Comparison of ENCODE assay signal across 24 cellular contexts in genomic region chr15:31245135-31245689, GRCh38.
DNase-seq lines count a peak whose midpoint lies in the region; ATAC-seq and TF ChIP-seq lines count a peak whose summit lies in the region.
"Had no signal": no experiment of that assay in that cellular context is flagged by ENCODE, and none has a peak within 500 bp of the region (broad histone marks: within the 10 kb centered on the region; RNA-seq: fewer than 3 reads in every experiment).

No MANE protein-coding gene starts in this region.

- DNase-seq in T-helper 17 cell (no peak), mucosa of descending colon (peak in 2 of 3 donors; percentile 9 to 21), upper lobe of right lung (peak; percentile 30), esophagus muscularis mucosa (ENCODE audit: extremely low spot score) (no peak)
- DNase-seq: CD4-positive, alpha-beta T cell; COR-L47; DND-41; GM23248; KG1; NCI-H1105; NCI-H146; NCI-H2029; NCI-H226; NCI-H510A treated with DMSO at 0.1 percent for 48 hours; NCI-H748 treated with DMSO at 0.1 percent for 48 hours; NK-92 treated with Interleukin-12 subunit alpha and Interleukin-12 subunit beta, amount 100 ng/mL, for 24 hours; SIG-M5; SK-N-SH had no signal

- no peaks in the 10 kb centered on the region for H3K27me3 ChIP-seq in upper lobe of right lung
- no peaks in the 10 kb centered on the region for H3K27me3 ChIP-seq in esophagus muscularis mucosa
- H3K27me3 ChIP-seq: BLaER1 had no signal

- peaks cover 4% of the 10 kb centered on the region for H3K27me3 Mint-ChIP-seq in T-helper 17 cell
- H3K27me3 Mint-ChIP-seq: CD4-positive, alpha-beta T cell had no signal

- TF ChIP-seq POLR2A in esophagus muscularis mucosa (IDR thresholded peaks at IDR 0.05; ENCODE audit: low read depth) = no peak

- peak overlapping the region; percentile 60 for H3K27ac Mint-ChIP-seq in T-helper 17 cell
- H3K27ac Mint-ChIP-seq: CD4-positive, alpha-beta T cell had no signal

- H3K4me1 Mint-ChIP-seq in T-helper 17 cell = peaks cover 20% of the 10 kb centered on the region

- H3K36me3 Mint-ChIP-seq in T-helper 17 cell (ENCODE audit: low read depth) = no peaks in the 10 kb centered on the region

- no peaks in the 10 kb centered on the region for H3K9me3 ChIP-seq in T-helper 17 cell (ENCODE audit: control insufficient read depth, low read length, poor library complexity, severe bottlenecking)
- no peaks in the 10 kb centered on the region for H3K9me3 ChIP-seq in mucosa of descending colon
- H3K9me3 ChIP-seq in upper lobe of right lung = no peaks in the 10 kb centered on the region
- no peaks in the 10 kb centered on the region for H3K9me3 ChIP-seq in esophagus muscularis mucosa
- H3K9me3 ChIP-seq: HAP-1, SK-N-SH had no signal

- no peak for TF ChIP-seq EP300 in esophagus muscularis mucosa (IDR thresholded peaks at IDR 0.05)

- no peak overlapping the region for H3K27ac ChIP-seq in upper lobe of right lung
- no peak overlapping the region for H3K27ac ChIP-seq in esophagus muscularis mucosa (replicated peaks in 1 of 4)
- H3K27ac ChIP-seq: BLaER1, GM23248, RWPE1 had no signal

- intact Hi-C loops in mucosa of descending colon (cut with DNase I, micrococcal nuclease) = no loop called here
- intact Hi-C loops in upper lobe of right lung (cut with DNase I) = no loop called here
- intact Hi-C loops in esophagus muscularis mucosa (cut with DNase I) = no loop called here

- H3K4me1 ChIP-seq in mucosa of descending colon (ENCODE audit: low read depth) (no peaks in the 10 kb centered on the region), upper lobe of right lung (no peaks in the 10 kb centered on the region), esophagus muscularis mucosa (no peaks in the 10 kb centered on the region)
- H3K4me1 ChIP-seq: HAP-1 had no signal

- H3K4me3 ChIP-seq in mucosa of descending colon = no peak overlapping the region
- no peak overlapping the region for H3K4me3 ChIP-seq in upper lobe of right lung
- no peak overlapping the region for H3K4me3 ChIP-seq in esophagus muscularis mucosa
- H3K4me3 ChIP-seq: BLaER1, GM23248, HAP-1 had no signal

- 89% methylated on average over 2 of the region's 4 CpGs for WGBS in esophagus muscularis mucosa

- ATAC-seq in GM21529 (IDR thresholded peaks at IDR 0.05; ENCODE audit: unreplicated experiment) = peak; percentile 57
- no peak for ATAC-seq in T-helper 17 cell
- ATAC-seq in mucosa of descending colon = no peak
- no peak for ATAC-seq in upper lobe of right lung
- no peak for ATAC-seq in GM19397 (IDR thresholded peaks at IDR 0.05; ENCODE audit: unreplicated experiment)
- no peak for ATAC-seq in HG02678 (IDR thresholded peaks at IDR 0.05; ENCODE audit: unreplicated experiment)

- H3K36me3 ChIP-seq in mucosa of descending colon (ENCODE audit: low read depth) (no peaks in the 10 kb centered on the region), upper lobe of right lung (no peaks in the 10 kb centered on the region), esophagus muscularis mucosa (no peaks in the 10 kb centered on the region)
- H3K36me3 ChIP-seq: BLaER1, HAP-1 had no signal

- no peak for TF ChIP-seq CTCF in mucosa of descending colon (IDR thresholded peaks at IDR 0.05)
- TF ChIP-seq CTCF in upper lobe of right lung (IDR thresholded peaks at IDR 0.05) = no peak
- no peak for TF ChIP-seq CTCF in esophagus muscularis mucosa (IDR thresholded peaks at IDR 0.05)

- no peak overlapping the region for H3K4me3 Mint-ChIP-seq in T-helper 17 cell
- H3K4me3 Mint-ChIP-seq: CD4-positive, alpha-beta T cell had no signal

Comparison
In these comparisons a context has a peak if more than half of its experiments do, and no peak if none do; other contexts are left out.
1. DNase-seq: peak in mucosa of descending colon (2 of 3) and upper lobe of right lung (single experiment); none in T-helper 17 cell (0 of 3) and esophagus muscularis mucosa (single experiment).